22 cellular contexts compared by ENCODE assay signal in genomic region chr1:18705811-18706210, GRCh38.
DNase-seq lines count a peak whose midpoint lies in the region; ATAC-seq, FAIRE-seq and TF ChIP-seq lines count a peak whose summit lies in the region.
"Had no signal": no experiment of that assay in that cellular context is flagged by ENCODE, and none has a peak within 500 bp of the region (broad histone marks: within the 10 kb centered on the region; RNA-seq: fewer than 3 reads in every experiment).

No MANE protein-coding gene starts in this region.

- no peak overlapping the region for H3K4me2 ChIP-seq in H1 (ENCODE audit: insufficient read depth in 1 of 2, low read depth in 2 of 2, low read length in 2 of 2)
- H3K4me2 ChIP-seq: SK-N-SH had no signal

- DNase-seq in DMS153 (lab: John Stamatoyannopoulos, UW) (peak; percentile 1), DMS153 treated with DMSO at 0.1 percent for 48 hours (lab: John Stamatoyannopoulos, UW; ENCODE audit: unreplicated experiment) (no peak), NCI-H82 (lab: John Stamatoyannopoulos, UW) (peak; percentile 93), H1 (ENCODE audit: low read depth in 1 of 2, low spot score in 2 of 2) (no peak), psoas muscle (no peak)
- DNase-seq: AML-193, DMS 273 treated with DMSO at 0.1 percent for 48 hours, GF-D8, IMR-90, NCI-H1092, NCI-H1436 treated with DMSO at 0.1 percent for 48 hours, NCI-H2029, OCI-M1, SHP77, SK-N-SH had no signal

- H4K91ac ChIP-seq in H1 (replicated peaks; ENCODE audit: insufficient read length, low read length), result no peak overlapping the region

- H4K20me1 ChIP-seq in H1 (replicated peaks in 1 of 2; ENCODE audit: control insufficient read depth in 1 of 2, insufficient read depth in 2 of 2, low read length in 2 of 2), result peaks cover 0 to 2% of the 10 kb centered on the region in 2 experiments

- TF ChIP-seq POLR2A in H1 (IDR thresholded peaks at IDR 0.05; ENCODE audit: control extremely low read depth in 1 of 2, low read depth in 2 of 2, low read length in 2 of 2) (no peak), GM18505 (IDR thresholded peaks at IDR 0.05; ENCODE audit: borderline replicate concordance, extremely low read depth, insufficient read depth, insufficient read length) (no peak)

- H3K56ac ChIP-seq in H1 (replicated peaks; ENCODE audit: insufficient read length, low read depth, low read length), result no peak overlapping the region

- H2BK120ac ChIP-seq in H1 (replicated peaks; ENCODE audit: low read depth, low read length), result no peak overlapping the region

- H3K27ac ChIP-seq in H1 (ENCODE audit: low read depth, low read length), result no peak overlapping the region
- H3K27ac ChIP-seq in psoas muscle, result no peak overlapping the region
- H3K27ac ChIP-seq: 22Rv1 had no signal

- H3K79me1 ChIP-seq in H1 (ENCODE audit: low read depth, low read length), result no peaks in the 10 kb centered on the region

- no peak overlapping the region for H3K23ac ChIP-seq in H1 (ENCODE audit: insufficient read length)

- H2BK20ac ChIP-seq in H1 (ENCODE audit: low read length), result 0 out of 2 replicates have a peak overlapping the region, but pooled peaks have one; percentile 32

- no peak overlapping the region for H2BK12ac ChIP-seq in H1 (ENCODE audit: low read depth, low read length)

- H3K4me1 ChIP-seq in H1 (replicated peaks in 1 of 4; ENCODE audit: control insufficient read depth in 3 of 4, insufficient read depth in 4 of 4, low read length in 3 of 4) (peaks cover 0 to 4% (median 0%) of the 10 kb centered on the region in 4 experiments; a peak in 3 of 7 replicates), psoas muscle (no peaks in the 10 kb centered on the region)

- H3K79me2 ChIP-seq in H1 (ENCODE audit: control insufficient read depth in 1 of 2, insufficient read depth in 2 of 2, low read length in 2 of 2), result no peaks in the 10 kb centered on the region

- 96% methylated on average over 4 of the region's 12 CpGs; no CpG with 5 or more reads in 1 of the 2 experiments for WGBS in H1 (ENCODE audit: extremely low coverage in 1 of 2, insufficient coverage in 1 of 2, insufficient read length in 1 of 2, insufficient replicate concordance in 2 of 2, low coverage in 1 of 2, low lambda C conversion rate in 2 of 2, missing lambda C conversion rate in 1 of 2), 2 experiments
- 60 to 70% (median 63%) methylated on average over 12 of the region's 12 CpGs for WGBS in psoas muscle, 3 donors

- H4K8ac ChIP-seq in H1 (ENCODE audit: extremely low read depth, insufficient read depth, low read length), result peak overlapping the region; percentile 57; the same call in 1 of the 2 replicates

- intact Hi-C loops in psoas muscle (cut with DNase I), result no loop called here

- H3K9me3 ChIP-seq in H1 (ENCODE audit: insufficient read depth in 2 of 2, low read depth in 1 of 2, low read length in 1 of 2) (no peaks in the 10 kb centered on the region), psoas muscle (no peaks in the 10 kb centered on the region)
- H3K9me3 ChIP-seq: SK-N-SH had no signal

- no peak overlapping the region for H3K18ac ChIP-seq in H1 (ENCODE audit: extremely low read depth, low read length)

- TF ChIP-seq RAD21 in H1 (IDR thresholded peaks at IDR 0.05 in 1 of 2, conservative IDR thresholded peaks at IDR 0.05 in 1 of 2; ENCODE audit: low read depth in 2 of 2, low read length in 2 of 2), result no peak

- H2BK5ac ChIP-seq in H1 (ENCODE audit: low read depth, low read length), result no peak overlapping the region

- POLR2A ChIA-PET in H1 (lab: Charles Lee; ENCODE audit: partially characterized antibody), result interaction anchor here (1.2 to 3.0 kb wide), 2 partner anchors 12 to 37 kb away, joined by 3 to 12 read pairs; no protein-coding TSS in a partner anchor

- H3K14ac ChIP-seq in H1 (ENCODE audit: insufficient read length), result no peak overlapping the region

- H2BK15ac ChIP-seq in H1 (ENCODE audit: low read length), result no peak overlapping the region

- no peak overlapping the region for H3K4ac ChIP-seq in H1 (replicated peaks; ENCODE audit: insufficient read length, low read depth, low read length)

- CTCF ChIA-PET in H1 (lab: Charles Lee; ENCODE audit: partially characterized antibody), result interaction anchor here (0.6 to 2.9 kb wide), 12 partner anchors 11 to 116 kb away, joined by 3 to 12 read pairs (median 5); no protein-coding TSS in a partner anchor

- H4K5ac ChIP-seq in H1 (ENCODE audit: insufficient read length, low read depth, low read length), result no peak overlapping the region

- H3K23me2 ChIP-seq in H1 (ENCODE audit: low read depth, low read length), result no peaks in the 10 kb centered on the region

- H3K36me3 ChIP-seq in H1 (ENCODE audit: control insufficient read depth in 2 of 4, insufficient read depth in 4 of 4, low read length in 3 of 4) (no peaks in the 10 kb centered on the region), psoas muscle (ENCODE audit: insufficient read depth in 1 of 2, low read depth in 1 of 2) (no peaks in the 10 kb centered on the region)

- ATAC-seq in psoas muscle, result no peak
- ATAC-seq in HG02571 (IDR thresholded peaks at IDR 0.05; ENCODE audit: unreplicated experiment), result no peak
- no peak for ATAC-seq in HG02852 (IDR thresholded peaks at IDR 0.05; ENCODE audit: unreplicated experiment)
- ATAC-seq in GM18505 (IDR thresholded peaks at IDR 0.05; ENCODE audit: unreplicated experiment), result no peak
- ATAC-seq: GM12878 had no signal

- H3K4me3 ChIP-seq in H1 (ENCODE audit: extremely low read depth in 1 of 4, insufficient read depth in 2 of 4, low read depth in 3 of 4, low read length in 4 of 4) (no peak overlapping the region), psoas muscle (no peak overlapping the region)
- H3K4me3 ChIP-seq: GM12878 had no signal

- H2AFZ ChIP-seq in H1 (ENCODE audit: low read length), result no peak overlapping the region

- TF ChIP-seq CTCF in H1 (IDR thresholded peaks at IDR 0.05; ENCODE audit: control extremely low read depth in 1 of 3, insufficient read depth in 1 of 3, low read depth in 1 of 3, low read length in 3 of 3), result no peak
- TF ChIP-seq CTCF in psoas muscle (IDR thresholded peaks at IDR 0.05), result no peak

- H3K27me3 ChIP-seq in H1 (replicated peaks in 1 of 4; ENCODE audit: control insufficient read depth in 3 of 4, extremely low read depth in 1 of 4, insufficient read depth in 3 of 4, low read length in 3 of 4) (peaks cover 0 to 11% (median 3%) of the 10 kb centered on the region in 4 experiments; a peak in 4 of 7 replicates), psoas muscle (ENCODE audit: insufficient read depth in 3 of 3, low read length in 2 of 3) (peaks cover 0 to 12% (median 3%) of the 10 kb centered on the region in 3 donors)

- H3K9ac ChIP-seq in H1 (replicated peaks in 1 of 4; ENCODE audit: extremely low read depth in 1 of 4, low read depth in 3 of 4, low read length in 3 of 4), result no peak overlapping the region
- H3K9ac ChIP-seq: SK-N-SH had no signal

- no peak overlapping the region for H2AK5ac ChIP-seq in H1 (ENCODE audit: low read depth, low read length)

- FAIRE-seq in H1 (lab: Jason Lieb, UNC), result no peak
- FAIRE-seq: GM12878, GM18507, H54 had no signal

- no peak for TF ChIP-seq EP300 in H1 (IDR thresholded peaks at IDR 0.05; ENCODE audit: borderline replicate concordance in 1 of 2, low read depth in 2 of 2, low read length in 2 of 2)

TF ChIP-seq in H1, 55 proteins besides CTCF, POLR2A, EP300 and RAD21:
- TF ChIP-seq KDM5A (IDR thresholded peaks at IDR 0.05; ENCODE audit: low read length), result no peak
- TF ChIP-seq RNF2 (IDR thresholded peaks at IDR 0.05; ENCODE audit: borderline replicate concordance, low read depth, low read length, missing control alignments, poor library complexity, severe bottlenecking), result no peak
- no peak for TF ChIP-seq TCF12 (IDR thresholded peaks at IDR 0.05; ENCODE audit: low read depth, low read length)
- TF ChIP-seq ATF3 (IDR thresholded peaks at IDR 0.05; ENCODE audit: insufficient read depth, low read depth, low read length), result no peak
- TF ChIP-seq TAF1 (IDR thresholded peaks at IDR 0.05; ENCODE audit: low read depth, low read length), result no peak
- no peak for TF ChIP-seq KDM1A (IDR thresholded peaks at IDR 0.05; ENCODE audit: borderline replicate concordance, low read length)

Comparison
In these comparisons a context has a peak if more than half of its experiments do, and no peak if none do; other contexts are left out.
1. DNase-seq: peak in DMS153 (single experiment) and NCI-H82 (single experiment); none in DMS153 treated with DMSO at 0.1 percent for 48 hours (single experiment), H1 (0 of 2) and psoas muscle (0 of 2).